In the genomic region with DNA sequence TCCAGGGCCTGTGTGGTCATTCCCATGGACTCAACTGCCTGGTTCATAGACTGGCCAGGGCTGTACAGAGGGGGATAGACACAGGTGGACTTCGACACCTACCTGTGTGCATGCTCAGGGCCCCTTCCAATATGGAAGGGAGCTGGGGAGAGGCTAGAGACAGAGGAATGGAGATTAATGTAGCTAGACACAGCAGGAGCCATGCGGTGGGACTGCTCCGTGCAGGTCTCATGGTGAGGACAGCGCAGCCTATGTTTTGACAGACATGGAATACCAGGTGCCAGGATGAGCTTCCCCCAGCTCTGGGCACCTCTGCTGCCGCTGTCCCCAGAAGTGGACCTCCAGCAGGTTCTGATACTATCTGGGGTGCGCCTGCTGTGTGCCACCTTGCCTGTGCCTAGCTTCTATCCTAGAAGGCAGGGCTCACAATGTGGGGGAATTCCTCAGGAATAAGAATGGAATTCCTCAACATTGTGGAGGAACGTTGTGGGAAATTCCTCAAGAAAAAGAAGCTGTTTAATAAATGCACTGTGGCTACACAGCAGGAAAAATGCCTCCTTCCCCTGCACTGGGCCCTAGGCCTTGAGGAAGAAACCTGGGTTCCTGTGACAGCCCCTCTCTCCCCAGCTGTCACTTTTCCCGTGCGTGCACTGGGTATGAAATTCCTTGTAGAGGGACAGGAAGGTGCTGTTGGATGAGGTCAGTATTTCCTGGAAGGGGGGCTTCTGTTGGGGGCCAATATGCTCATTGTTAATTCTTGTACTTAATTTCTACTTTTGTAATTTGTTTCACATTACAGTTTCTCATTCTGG, we compare ENCODE assay signal across 2 cellular contexts.
TF ChIP-seq lines count a peak whose summit lies in the region.

No MANE protein-coding gene starts in this region.

TF ChIP-seq in GM23338, 12 proteins besides CTCF, POLR2A, EP300 and RAD21 (continued from another document):
- TF ChIP-seq REST (IDR thresholded peaks at IDR 0.05; ENCODE audit: unreplicated experiment), result no peak

TF ChIP-seq in HepG2, 621 proteins besides CTCF, POLR2A, EP300 and RAD21 (continued from another document):
- TF ChIP-seq ZNF687 (CRISPR knock-in tag; IDR thresholded peaks at IDR 0.05), result peak; percentile 57
- 0 out of 2 replicates have a peak, but pooled peaks have one; percentile 5 for TF ChIP-seq NFE2L1 (CRISPR knock-in tag; IDR thresholded peaks at IDR 0.05; ENCODE audit: borderline replicate concordance)
- peak; percentile 50 for TF ChIP-seq HNRNPH1 (optimal IDR thresholded peaks at IDR 0.05; ENCODE audit: low read depth, low read length)
